Comparison of ENCODE assay signal across 10 cellular contexts in genomic region chr2:160224507-160224906, GRCh38. TPM values are rescaled to one million over a fixed set of nuclear protein-coding genes. Genes with fewer than 3 reads are reported as not detected.
A peak's percentile ranks its signal among the peaks of the same experiment; 100 is the strongest.
DNase-seq lines count a peak whose midpoint lies in the region; ATAC-seq and TF ChIP-seq lines count a peak whose summit lies in the region.
"Had no signal": no experiment of that assay in that cellular context is flagged by ENCODE, and none has a peak within 500 bp of the region (broad histone marks: within the 10 kb centered on the region; RNA-seq: fewer than 3 reads in every experiment).

No MANE protein-coding gene starts in this region.

- H3K36me3 ChIP-seq in heart right ventricle, result no peaks in the 10 kb centered on the region

- DNase-seq in RWPE1 (ENCODE audit: low spot score) (no peak), heart right ventricle (no peak), NCI-H1694 treated with DMSO at 0.1 percent for 48 hours (lab: John Stamatoyannopoulos, UW) (no peak)
- no peak for DNase-seq in central memory CD4-positive, alpha-beta T cell

- no peak overlapping the region for H3K4me3 Mint-ChIP-seq in nephron

- H3K27ac Mint-ChIP-seq in nephron, result peak overlapping the region; percentile 72 to 94 (median 81)

- no peaks in the 10 kb centered on the region for H3K9me3 Mint-ChIP-seq in nephron
- H3K9me3 Mint-ChIP-seq: stimulated activated naive CD8-positive, alpha-beta T cell treated with anti-CD3 and anti-CD28 coated beads, Interleukin-15, Interleukin-2, amounts not matched to agents 100 ng/mL and 50 ng/mL, for 24 hours had no signal

- CTCF ChIA-PET in RWPE1 (lab: Yijun Ruan, JAX), result interaction anchor here (0.6 kb wide), 1 partner anchor 43 kb away, joined by 3 read pairs; no protein-coding TSS in a partner anchor

- WGBS in heart right ventricle, 2 donors, result 84 to 87% methylated on average over 3 of the region's 3 CpGs

- H3K4me1 Mint-ChIP-seq in nephron, result peaks cover 87% of the 10 kb centered on the region

- H3K36me3 Mint-ChIP-seq in nephron (ENCODE audit: low read depth), result no peaks in the 10 kb centered on the region

- H3K27me3 Mint-ChIP-seq in nephron (ENCODE audit: low read depth), result peaks cover 3% of the 10 kb centered on the region

- H3K27me3 ChIP-seq in heart right ventricle, result no peaks in the 10 kb centered on the region

- ATAC-seq in GM19025 (IDR thresholded peaks at IDR 0.05; ENCODE audit: low read depth, unreplicated experiment), result peak; percentile 12
- peak; percentile 2 for ATAC-seq in HG02678 (IDR thresholded peaks at IDR 0.05; ENCODE audit: unreplicated experiment)
- ATAC-seq in heart right ventricle, result no peak
- no peak for ATAC-seq in HG02610 (IDR thresholded peaks at IDR 0.05; ENCODE audit: unreplicated experiment)
- ATAC-seq: sciatic nerve had no signal

- POLR2A ChIA-PET in RWPE1 (lab: Yijun Ruan, JAX; ENCODE audit: low non-redundant PET), result no interaction called here

- H3K4me1 ChIP-seq in heart right ventricle, result peaks cover 3 to 53% (median 19%) of the 10 kb centered on the region in 9 donors

- intact Hi-C loops in heart right ventricle (cut with DNase I), result no loop called here

- H3K9me3 ChIP-seq in heart right ventricle, result no peaks in the 10 kb centered on the region

- H3K27ac ChIP-seq in RWPE1 (peak overlapping the region; percentile 99), heart right ventricle (peak overlapping the region in 1 of 10 donors; percentile 38)

- H3K4me3 ChIP-seq in heart right ventricle, result no peak overlapping the region

- no peak for TF ChIP-seq CTCF in RWPE1 (conservative IDR thresholded peaks at IDR 0.05; ENCODE audit: low read depth)
- no peak for TF ChIP-seq CTCF in nephron (IDR thresholded peaks at IDR 0.05; ENCODE audit: unreplicated experiment in 3 of 3)
- no peak for TF ChIP-seq CTCF in heart right ventricle (IDR thresholded peaks at IDR 0.05)

RNA-seq across cellular contexts. Expression of gene ITGB6, which starts 24.4 kb away (rescaled TPM):
- total RNA-seq in heart right ventricle, result 1 to 10 TPM in 7 of 10 donors, under 1 TPM in 3; 0.18 to 3.5 (median 1.3) TPM
- polyA plus RNA-seq in heart right ventricle, result under 1 TPM; 0.09 to 0.73 TPM
- total RNA-seq: sciatic nerve had no signal

Comparison
In these comparisons a context has a peak if more than half of its experiments do, and no peak if none do; other contexts are left out.
1. ATAC-seq: peak in GM19025 (single experiment) and HG02678 (single experiment); none in heart right ventricle (0 of 8) and HG02610 (single experiment).